Comparison of ENCODE assay signal across 32 cellular contexts in genomic region chr19:35577918-35578317, GRCh38. TPM values are rescaled to one million over a fixed set of nuclear protein-coding genes. Genes with fewer than 3 reads are reported as not detected.
"Had no signal": no experiment of that assay in that cellular context is flagged by ENCODE, and none has a peak within 500 bp of the region (broad histone marks: within the 10 kb centered on the region; RNA-seq: fewer than 3 reads in every experiment).

No MANE protein-coding gene starts in this region.

- H3K4me1 ChIP-seq: stomach, suprapubic skin, testis, thyroid gland, tibial artery, tibial nerve, transverse colon, upper lobe of left lung, upper lobe of right lung, uterus, vagina had no signal

- H3K9me3 ChIP-seq: testis, thyroid gland had no signal

- ATAC-seq: stimulated activated effector memory CD8-positive, alpha-beta T cell treated with anti-CD3 and anti-CD28 coated beads, Interleukin-12 subunit alpha, Interleukin-12 subunit beta, amount 100 ng/mL, for 72 hours; stimulated activated memory B cell treated with anti-CD40 and anti-IgM and Interleukin-4, amounts not matched to agents 10 μg/mL and 1 μg/mL and 100 μg/mL, for 72 hours; stimulated activated naive B cell treated with anti-CD40 and anti-IgM and Interleukin-4, amounts not matched to agents 10 μg/mL and 1 μg/mL and 100 μg/mL, for 72 hours; stimulated activated naive CD8-positive, alpha-beta T cell treated with anti-CD3 and anti-CD28 coated beads, Interleukin-15, amount 100 ng/mL, for 72 hours; stimulated activated naive CD8-positive, alpha-beta T cell treated with anti-CD3 and anti-CD28 coated beads, Interleukin-15, Interleukin-2, amounts not matched to agents 100 U/mL and 50 U/mL, for 24 hours; upper lobe of right lung had no signal

- H3K27ac ChIP-seq: stomach, suprapubic skin, testis, thoracic aorta, thyroid gland, tibial artery, tibial nerve, transverse colon, upper lobe of left lung, upper lobe of right lung, uterus, vagina had no signal

- H3K27me3 ChIP-seq: suprapubic skin, testis, thyroid gland, tibial nerve, transverse colon, upper lobe of left lung, upper lobe of right lung, uterus, vagina had no signal

- H3K36me3 ChIP-seq: stomach, suprapubic skin, thoracic aorta, thyroid gland, tibial artery, tibial nerve, transverse colon, upper lobe of left lung, upper lobe of right lung, uterus, vagina had no signal

- DNase-seq: stimulated activated CD4-positive, alpha-beta T cell treated with anti-CD3 and anti-CD28 coated beads, Interleukin-2, amount 100 ng/mL, for 48 hours; stimulated activated CD4-positive, alpha-beta T cell treated with anti-CD3 and anti-CD28 coated beads, Interleukin-4, amount 100 ng/mL, for 1 hour; stimulated activated CD4-positive, alpha-beta T cell treated with anti-CD3 and anti-CD28 coated beads, Interleukin-4, amount 100 ng/mL, for 24 hours; stimulated activated CD4-positive, alpha-beta T cell treated with anti-CD3 and anti-CD28 coated beads, Interleukin-4, amount 100 ng/mL, for 4 hours; stimulated activated CD8-positive, alpha-beta memory T cell treated with anti-CD3 and anti-CD28 coated beads, Interleukin-4, amount 100 ng/mL, for 48 hours; stimulated activated naive B cell treated with anti-CD40 and anti-IgM and Interleukin-4, amounts not matched to agents 10 μg/mL and 1 μg/mL and 100 μg/mL, for 72 hours; stimulated activated naive CD4-positive, alpha-beta T cell; stimulated activated naive CD4-positive, alpha-beta T cell treated with Interleukin-2 at 50 U/mL for 16 hours; stimulated activated naive CD8-positive, alpha-beta T cell treated with anti-CD3 and anti-CD28 coated beads, Interleukin-15, amount 100 ng/mL, for 72 hours; stimulated activated naive CD8-positive, alpha-beta T cell treated with anti-CD3 and anti-CD28 coated beads, Interleukin-15, Interleukin-2, amounts not matched to agents 100 U/mL and 50 U/mL, for 24 hours; stomach; substantia nigra; testis; thyroid gland; tibial artery; transverse colon; trophoblast cell; upper lobe of left lung; upper lobe of right lung; uterus had no signal

- FAIRE-seq: urothelium cell line had no signal

- H3K4me3 ChIP-seq: stomach, suprapubic skin, testis, thoracic aorta, thyroid gland, tibial artery, tibial nerve, transverse colon, upper lobe of left lung, upper lobe of right lung, uterus, vagina had no signal

RNA-seq across cellular contexts. Expression of gene PMIS2, which starts 8.1 kb away (rescaled TPM):
- total RNA-seq: stomach, subcutaneous adipose tissue, suprapubic skin, temporal lobe, thoracic aorta, thyroid gland, tibial nerve, transverse colon, upper lobe of left lung, upper lobe of right lung, ureter, urinary bladder, uterus, vagina had no signal
- polyA plus RNA-seq: stomach, thymus, urinary bladder had no signal

RNA-seq across cellular contexts. Expression of gene ATP4A, which starts 14.5 kb away (rescaled TPM):
- total RNA-seq: subcutaneous adipose tissue, suprapubic skin, transverse colon, upper lobe of left lung, upper lobe of right lung, ureter, urinary bladder, vagina had no signal
- polyA plus RNA-seq: urinary bladder had no signal

RNA-seq across cellular contexts. Expression of gene GAPDHS, which starts 44.7 kb away (rescaled TPM):
- total RNA-seq: stomach, subcutaneous adipose tissue, temporal lobe, thoracic aorta, tibial nerve, transverse colon, upper lobe of left lung, upper lobe of right lung, ureter, urinary bladder, uterus, vagina had no signal
- polyA plus RNA-seq: stomach, urinary bladder had no signal
